In genomic region chr15:96356494-96357455, GRCh38 we compare ENCODE assay signal across 7 cellular contexts. TPM values are rescaled to one million over a fixed set of nuclear protein-coding genes. Genes with fewer than 3 reads are reported as not detected.
DNase-seq lines count a peak whose midpoint lies in the region; ATAC-seq, FAIRE-seq and TF ChIP-seq lines count a peak whose summit lies in the region.

No MANE protein-coding gene starts in this region.

- H3K4me1 Mint-ChIP-seq in brain = peaks cover 61% of the 10 kb centered on the region

- ATAC-seq in GM18502 (IDR thresholded peaks at IDR 0.05; ENCODE audit: poor library complexity, unreplicated experiment) = peak; percentile 71
- peak; percentile 65 for ATAC-seq in HG02610 (IDR thresholded peaks at IDR 0.05; ENCODE audit: unreplicated experiment)

- H3K9me3 Mint-ChIP-seq in brain = no peaks in the 10 kb centered on the region

- peak overlapping the region in 2 of 5 experiments; percentile 89 to 90 for H3K4me3 Mint-ChIP-seq in brain

- H3K27me3 Mint-ChIP-seq in brain = peaks cover 68% of the 10 kb centered on the region

- TF ChIP-seq CTCF in brain (conservative IDR thresholded peaks at IDR 0.05) = peak; percentile 95 to 98

- DNase-seq in NCI-H1105 (lab: John Stamatoyannopoulos, UW) (peak; percentile 34), iPS-NIHi11 (ENCODE audit: low spot score) (peak; percentile 75)
- peak; percentile 67 for DNase-seq in stimulated activated CD4-positive, alpha-beta T cell treated with anti-CD3 and anti-CD28 coated beads, Interleukin-12 subunit alpha, Interleukin-12 subunit beta, amount 100 ng/mL, for 4 hours

- no peaks in the 10 kb centered on the region for H3K36me3 Mint-ChIP-seq in brain

- peak; percentile 13 for FAIRE-seq in TTC549 (lab: Jason Lieb, UNC)

- H3K27ac Mint-ChIP-seq in brain = peak overlapping the region in 4 of 5 experiments; percentile 9 to 97 (median 65)

RNA-seq across cellular contexts. Expression of gene NR2F2, which starts 26.3 kb away (rescaled TPM):
- polyA plus RNA-seq in brain (ENCODE audit: insufficient read depth, low read depth, low replicate concordance) = 60.4 TPM

Comparison
In these comparisons a context has a peak if more than half of its experiments do, and no peak if none do; other contexts are left out.
1. Peak in every context shown above with its lines: DNase-seq and ATAC-seq.